In the genomic region with DNA sequence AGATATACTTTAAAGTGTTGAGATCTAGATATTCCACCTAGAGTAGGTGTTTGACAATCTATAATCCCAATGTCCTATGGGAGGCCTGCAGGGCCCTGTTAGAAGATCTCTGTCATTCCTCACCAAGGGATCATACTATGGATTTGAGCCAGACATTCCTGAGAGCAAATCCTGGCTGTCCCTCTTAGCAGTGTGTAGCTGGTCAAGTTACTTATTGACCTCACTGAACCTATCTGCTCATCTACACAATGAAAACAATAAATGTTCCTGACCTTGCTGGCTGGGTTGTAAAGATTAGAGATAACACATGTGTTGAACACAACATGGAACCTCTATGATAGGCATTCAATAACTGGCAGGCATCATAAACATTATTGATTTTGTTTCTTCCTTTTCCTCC, we compare ENCODE assay signal across 1 cellular context.
TF ChIP-seq lines count a peak whose summit lies in the region.

No MANE protein-coding gene starts in this region.

TF ChIP-seq in HepG2, 621 proteins besides CTCF, POLR2A, EP300 and RAD21:
- no peak for TF ChIP-seq ZNF619 (CRISPR knock-in tag; IDR thresholded peaks at IDR 0.05)
- no peak for TF ChIP-seq ATF1 (CRISPR knock-in tag; IDR thresholded peaks at IDR 0.05)
- TF ChIP-seq, protein P1, sequence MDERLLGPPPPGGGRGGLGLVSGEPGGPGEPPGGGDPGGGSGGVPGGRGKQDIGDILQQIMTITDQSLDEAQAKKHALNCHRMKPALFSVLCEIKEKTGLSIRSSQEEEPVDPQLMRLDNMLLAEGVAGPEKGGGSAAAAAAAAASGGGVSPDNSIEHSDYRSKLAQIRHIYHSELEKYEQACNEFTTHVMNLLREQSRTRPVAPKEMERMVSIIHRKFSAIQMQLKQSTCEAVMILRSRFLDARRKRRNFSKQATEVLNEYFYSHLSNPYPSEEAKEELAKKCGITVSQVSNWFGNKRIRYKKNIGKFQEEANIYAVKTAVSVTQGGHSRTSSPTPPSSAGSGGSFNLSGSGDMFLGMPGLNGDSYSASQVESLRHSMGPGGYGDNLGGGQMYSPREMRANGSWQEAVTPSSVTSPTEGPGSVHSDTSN (CRISPR knock-in tag; IDR thresholded peaks at IDR 0.05): no peak
- TF ChIP-seq, protein P2, sequence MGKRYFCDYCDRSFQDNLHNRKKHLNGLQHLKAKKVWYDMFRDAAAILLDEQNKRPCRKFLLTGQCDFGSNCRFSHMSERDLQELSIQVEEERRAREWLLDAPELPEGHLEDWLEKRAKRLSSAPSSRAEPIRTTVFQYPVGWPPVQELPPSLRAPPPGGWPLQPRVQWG (CRISPR knock-in tag; IDR thresholded peaks at IDR 0.05; ENCODE audit: borderline replicate concordance, low read depth): no peak
- 0 out of 2 replicates have a peak, but pooled peaks have one; percentile 28 for TF ChIP-seq SOX5 (CRISPR knock-in tag; IDR thresholded peaks at IDR 0.05; ENCODE audit: borderline replicate concordance)
- TF ChIP-seq, protein P3, sequence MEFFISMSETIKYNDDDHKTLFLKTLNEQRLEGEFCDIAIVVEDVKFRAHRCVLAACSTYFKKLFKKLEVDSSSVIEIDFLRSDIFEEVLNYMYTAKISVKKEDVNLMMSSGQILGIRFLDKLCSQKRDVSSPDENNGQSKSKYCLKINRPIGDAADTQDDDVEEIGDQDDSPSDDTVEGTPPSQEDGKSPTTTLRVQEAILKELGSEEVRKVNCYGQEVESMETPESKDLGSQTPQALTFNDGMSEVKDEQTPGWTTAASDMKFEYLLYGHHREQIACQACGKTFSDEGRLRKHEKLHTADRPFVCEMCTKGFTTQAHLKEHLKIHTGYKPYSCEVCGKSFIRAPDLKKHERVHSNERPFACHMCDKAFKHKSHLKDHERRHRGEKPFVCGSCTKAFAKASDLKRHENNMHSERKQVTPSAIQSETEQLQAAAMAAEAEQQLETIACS (CRISPR knock-in tag; IDR thresholded peaks at IDR 0.05): no peak
- no peak for TF ChIP-seq SOX13 (IDR thresholded peaks at IDR 0.05)
- 0 out of 4 replicates have a peak, but pooled peaks of 1 of the 2 experiments have one; percentile 16 for TF ChIP-seq SOX13 (CRISPR knock-in tag; conservative IDR thresholded peaks at IDR 0.05 in 1 of 2, IDR thresholded peaks at IDR 0.05 in 1 of 2)
- TF ChIP-seq, protein P4, sequence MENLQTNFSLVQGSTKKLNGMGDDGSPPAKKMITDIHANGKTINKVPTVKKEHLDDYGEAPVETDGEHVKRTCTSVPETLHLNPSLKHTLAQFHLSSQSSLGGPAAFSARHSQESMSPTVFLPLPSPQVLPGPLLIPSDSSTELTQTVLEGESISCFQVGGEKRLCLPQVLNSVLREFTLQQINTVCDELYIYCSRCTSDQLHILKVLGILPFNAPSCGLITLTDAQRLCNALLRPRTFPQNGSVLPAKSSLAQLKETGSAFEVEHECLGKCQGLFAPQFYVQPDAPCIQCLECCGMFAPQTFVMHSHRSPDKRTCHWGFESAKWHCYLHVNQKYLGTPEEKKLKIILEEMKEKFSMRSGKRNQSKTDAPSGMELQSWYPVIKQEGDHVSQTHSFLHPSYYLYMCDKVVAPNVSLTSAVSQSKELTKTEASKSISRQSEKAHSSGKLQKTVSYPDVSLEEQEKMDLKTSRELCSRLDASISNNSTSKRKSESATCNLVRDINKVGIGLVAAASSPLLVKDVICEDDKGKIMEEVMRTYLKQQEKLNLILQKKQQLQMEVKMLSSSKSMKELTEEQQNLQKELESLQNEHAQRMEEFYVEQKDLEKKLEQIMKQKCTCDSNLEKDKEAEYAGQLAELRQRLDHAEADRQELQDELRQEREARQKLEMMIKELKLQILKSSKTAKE (CRISPR knock-in tag; IDR thresholded peaks at IDR 0.05; ENCODE audit: borderline replicate concordance): no peak
- TF ChIP-seq, protein P5, sequence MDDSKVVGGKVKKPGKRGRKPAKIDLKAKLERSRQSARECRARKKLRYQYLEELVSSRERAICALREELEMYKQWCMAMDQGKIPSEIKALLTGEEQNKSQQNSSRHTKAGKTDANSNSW (CRISPR knock-in tag; IDR thresholded peaks at IDR 0.05; ENCODE audit: borderline replicate concordance): no peak
